Comparison of ENCODE assay signal across 14 cellular contexts in genomic region chr1:98421098-98421460, GRCh38.
DNase-seq lines count a peak whose midpoint lies in the region; ATAC-seq and TF ChIP-seq lines count a peak whose summit lies in the region.
"Had no signal": no experiment of that assay in that cellular context is flagged by ENCODE, and none has a peak within 500 bp of the region (broad histone marks: within the 10 kb centered on the region; RNA-seq: fewer than 3 reads in every experiment).

No MANE protein-coding gene starts in this region.

- H3K9me3 ChIP-seq in PC-3 (ENCODE audit: low read length) (no peaks in the 10 kb centered on the region), right atrium auricular region (no peaks in the 10 kb centered on the region)
- H3K9me3 ChIP-seq: BE2C, HAP-1 had no signal

- no peaks in the 10 kb centered on the region for H3K79me2 ChIP-seq in PC-3 (ENCODE audit: low read length)

- no peaks in the 10 kb centered on the region for H3K9me2 ChIP-seq in PC-3 (replicated peaks; ENCODE audit: low read length)

- intact Hi-C loops in PC-3 (cut with micrococcal nuclease): no loop called here

- peak overlapping the region; percentile 64; the same call in 1 of the 2 replicates for H3K27ac ChIP-seq in PC-3 (ENCODE audit: low read length)
- no peak overlapping the region for H3K27ac ChIP-seq in right atrium auricular region
- H3K27ac ChIP-seq: C4-2B had no signal

- H4K20me1 ChIP-seq in PC-3 (ENCODE audit: low read length): no peaks in the 10 kb centered on the region

- H3K27me3 ChIP-seq in PC-3 (ENCODE audit: low read length): no peaks in the 10 kb centered on the region
- H3K27me3 ChIP-seq in right atrium auricular region: no peaks in the 10 kb centered on the region
- H3K27me3 ChIP-seq: BE2C had no signal

- no peaks in the 10 kb centered on the region for H3F3A ChIP-seq in PC-3 (ENCODE audit: low read length, unreplicated experiment)

- DNase-seq in NCI-H510A treated with DMSO at 0.1 percent for 48 hours (lab: John Stamatoyannopoulos, UW): peak; percentile 14
- no peak for DNase-seq in NCI-H510A (lab: John Stamatoyannopoulos, UW)
- peak; percentile 25 for DNase-seq in NCI-H1694 treated with DMSO at 0.1 percent for 48 hours (lab: John Stamatoyannopoulos, UW)
- DNase-seq in PC-3: no peak
- peak; percentile 7 to 30 for DNase-seq in foreskin fibroblast
- DNase-seq in right atrium auricular region (ENCODE audit: low spot score): no peak
- DNase-seq: BE2C; CD4-positive, alpha-beta memory T cell; DMS79; GOT3 had no signal

- H3K4me1 ChIP-seq in PC-3 (ENCODE audit: insufficient read depth, low read length) (peaks cover 18% of the 10 kb centered on the region), right atrium auricular region (no peaks in the 10 kb centered on the region)
- H3K4me1 ChIP-seq: BE2C, HAP-1 had no signal

- no peak for ATAC-seq in PC-3
- ATAC-seq in SK-N-SH treated with all-trans-retinoic acid at 6 μM for 48 hours: no peak
- ATAC-seq: GM12878 had no signal

- CTCF ChIA-PET in PC-3 (lab: Charles Lee): no interaction called here

- no peak overlapping the region for H3K9ac ChIP-seq in PC-3 (ENCODE audit: low read length)

- H3K36me3 ChIP-seq in PC-3 (ENCODE audit: low read depth, low read length) (no peaks in the 10 kb centered on the region), right atrium auricular region (no peaks in the 10 kb centered on the region)
- H3K36me3 ChIP-seq: BE2C, HAP-1 had no signal

- no TSS peak for BruUV-seq in PC-3 (replicated peaks; lab: Mats Ljungman, UMichigan)

- TF ChIP-seq CTCF in PC-3 (conservative IDR thresholded peaks at IDR 0.05; ENCODE audit: low read depth, low read length) (no peak), foreskin fibroblast (IDR thresholded peaks at IDR 0.05; ENCODE audit: low read depth, low read length) (no peak), right atrium auricular region (IDR thresholded peaks at IDR 0.05) (no peak)

- H3K4me2 ChIP-seq in PC-3 (ENCODE audit: low read length): peak overlapping the region; percentile 52; the same call in 1 of the 2 replicates

- H3K4me3 ChIP-seq in PC-3 (ENCODE audit: low read length): no peak overlapping the region
- no peak overlapping the region for H3K4me3 ChIP-seq in foreskin fibroblast (ENCODE audit: low read depth in 1 of 2, low read length in 2 of 2)
- no peak overlapping the region for H3K4me3 ChIP-seq in right atrium auricular region
- H3K4me3 ChIP-seq: GM12878, HAP-1 had no signal

- no peak overlapping the region for H2AFZ ChIP-seq in PC-3 (ENCODE audit: low read length)

- POLR2A ChIA-PET in PC-3 (lab: Charles Lee; ENCODE audit: unreplicated experiment): no interaction called here

TF ChIP-seq in SK-N-SH treated with all-trans-retinoic acid at 6 μM for 48 hours, 23 proteins besides CTCF, POLR2A, EP300 and RAD21:
- TF ChIP-seq TOX (CRISPR knock-in tag; IDR thresholded peaks at IDR 0.05; ENCODE audit: borderline replicate concordance): no peak
- TF ChIP-seq GLIS3 (CRISPR knock-in tag; IDR thresholded peaks at IDR 0.05): no peak
- no peak for TF ChIP-seq TCF4 (CRISPR knock-in tag; IDR thresholded peaks at IDR 0.05; ENCODE audit: borderline replicate concordance)
- no peak for TF ChIP-seq ZC3H10 (CRISPR knock-in tag; IDR thresholded peaks at IDR 0.05)
- TF ChIP-seq CREB5 (CRISPR knock-in tag; IDR thresholded peaks at IDR 0.05; ENCODE audit: low read depth): no peak
- TF ChIP-seq, protein P1, sequence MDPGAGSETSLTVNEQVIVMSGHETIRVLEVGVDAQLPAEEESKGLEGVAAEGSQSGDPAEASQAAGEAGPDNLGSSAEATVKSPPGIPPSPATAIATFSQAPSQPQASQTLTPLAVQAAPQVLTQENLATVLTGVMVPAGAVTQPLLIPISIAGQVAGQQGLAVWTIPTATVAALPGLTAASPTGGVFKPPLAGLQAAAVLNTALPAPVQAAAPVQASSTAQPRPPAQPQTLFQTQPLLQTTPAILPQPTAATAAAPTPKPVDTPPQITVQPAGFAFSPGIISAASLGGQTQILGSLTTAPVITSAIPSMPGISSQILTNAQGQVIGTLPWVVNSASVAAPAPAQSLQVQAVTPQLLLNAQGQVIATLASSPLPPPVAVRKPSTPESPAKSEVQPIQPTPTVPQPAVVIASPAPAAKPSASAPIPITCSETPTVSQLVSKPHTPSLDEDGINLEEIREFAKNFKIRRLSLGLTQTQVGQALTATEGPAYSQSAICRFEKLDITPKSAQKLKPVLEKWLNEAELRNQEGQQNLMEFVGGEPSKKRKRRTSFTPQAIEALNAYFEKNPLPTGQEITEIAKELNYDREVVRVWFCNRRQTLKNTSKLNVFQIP (CRISPR knock-in tag; IDR thresholded peaks at IDR 0.05; ENCODE audit: borderline replicate concordance, low read depth): no peak
- TF ChIP-seq ZFP3 (CRISPR knock-in tag; IDR thresholded peaks at IDR 0.05): no peak
- TF ChIP-seq, protein P2, sequence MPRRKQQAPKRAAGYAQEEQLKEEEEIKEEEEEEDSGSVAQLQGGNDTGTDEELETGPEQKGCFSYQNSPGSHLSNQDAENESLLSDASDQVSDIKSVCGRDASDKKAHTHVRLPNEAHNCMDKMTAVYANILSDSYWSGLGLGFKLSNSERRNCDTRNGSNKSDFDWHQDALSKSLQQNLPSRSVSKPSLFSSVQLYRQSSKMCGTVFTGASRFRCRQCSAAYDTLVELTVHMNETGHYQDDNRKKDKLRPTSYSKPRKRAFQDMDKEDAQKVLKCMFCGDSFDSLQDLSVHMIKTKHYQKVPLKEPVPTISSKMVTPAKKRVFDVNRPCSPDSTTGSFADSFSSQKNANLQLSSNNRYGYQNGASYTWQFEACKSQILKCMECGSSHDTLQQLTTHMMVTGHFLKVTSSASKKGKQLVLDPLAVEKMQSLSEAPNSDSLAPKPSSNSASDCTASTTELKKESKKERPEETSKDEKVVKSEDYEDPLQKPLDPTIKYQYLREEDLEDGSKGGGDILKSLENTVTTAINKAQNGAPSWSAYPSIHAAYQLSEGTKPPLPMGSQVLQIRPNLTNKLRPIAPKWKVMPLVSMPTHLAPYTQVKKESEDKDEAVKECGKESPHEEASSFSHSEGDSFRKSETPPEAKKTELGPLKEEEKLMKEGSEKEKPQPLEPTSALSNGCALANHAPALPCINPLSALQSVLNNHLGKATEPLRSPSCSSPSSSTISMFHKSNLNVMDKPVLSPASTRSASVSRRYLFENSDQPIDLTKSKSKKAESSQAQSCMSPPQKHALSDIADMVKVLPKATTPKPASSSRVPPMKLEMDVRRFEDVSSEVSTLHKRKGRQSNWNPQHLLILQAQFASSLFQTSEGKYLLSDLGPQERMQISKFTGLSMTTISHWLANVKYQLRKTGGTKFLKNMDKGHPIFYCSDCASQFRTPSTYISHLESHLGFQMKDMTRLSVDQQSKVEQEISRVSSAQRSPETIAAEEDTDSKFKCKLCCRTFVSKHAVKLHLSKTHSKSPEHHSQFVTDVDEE (CRISPR knock-in tag; IDR thresholded peaks at IDR 0.05): no peak
- no peak for TF ChIP-seq ZNF70 (CRISPR knock-in tag; IDR thresholded peaks at IDR 0.05)
- TF ChIP-seq ZNF565 (CRISPR knock-in tag; conservative IDR thresholded peaks at IDR 0.05; ENCODE audit: low read depth): no peak
- TF ChIP-seq CSDC2 (CRISPR knock-in tag; IDR thresholded peaks at IDR 0.05): no peak

Comparison
In these comparisons a context has a peak if more than half of its experiments do, and no peak if none do; other contexts are left out.
1. DNase-seq: peak in NCI-H510A treated with DMSO at 0.1 percent for 48 hours (single experiment), NCI-H1694 treated with DMSO at 0.1 percent for 48 hours (single experiment) and foreskin fibroblast (2 of 2); none in NCI-H510A (single experiment), PC-3 (single experiment) and right atrium auricular region (single experiment).